ENCODE assay signal across 11 cellular contexts in genomic region chr11:73323464-73323863, GRCh38. TPM values are rescaled to one million over a fixed set of nuclear protein-coding genes. Genes with fewer than 3 reads are reported as not detected.
DNase-seq lines count a peak whose midpoint lies in the region; ATAC-seq and TF ChIP-seq lines count a peak whose summit lies in the region.
"Had no signal": no experiment of that assay in that cellular context is flagged by ENCODE, and none has a peak within 500 bp of the region (broad histone marks: within the 10 kb centered on the region; RNA-seq: fewer than 3 reads in every experiment).

No MANE protein-coding gene starts in this region.

- H2AFZ ChIP-seq in parathyroid adenoma, result no peak overlapping the region

- H3K27ac ChIP-seq in BLaER1, result peak overlapping the region; percentile 75
- peak overlapping the region; percentile 72 for H3K27ac ChIP-seq in angular gyrus (ENCODE audit: low read depth, low read length)
- peak overlapping the region; percentile 99 for H3K27ac ChIP-seq in left ventricle myocardium inferior (replicated peaks)
- H3K27ac ChIP-seq in parathyroid adenoma, result peak overlapping the region; percentile 57
- H3K27ac ChIP-seq: VCaP had no signal

- peak overlapping the region; percentile 90 for H3K4me2 ChIP-seq in BLaER1
- H3K4me2 ChIP-seq in parathyroid adenoma (ENCODE audit: low read length), result no peak overlapping the region

- TF ChIP-seq CTCF in left ventricle myocardium inferior (IDR thresholded peaks at IDR 0.05; ENCODE audit: borderline replicate concordance) (no peak), parathyroid adenoma (IDR thresholded peaks at IDR 0.05) (no peak)

- ATAC-seq in HG03460 (IDR thresholded peaks at IDR 0.05; ENCODE audit: unreplicated experiment), result no peak

- peaks cover 13% of the 10 kb centered on the region for H3K79me2 ChIP-seq in parathyroid adenoma

- intact Hi-C loops in left ventricle myocardium inferior (cut with micrococcal nuclease), result no loop called here

- DNase-seq in left ventricle myocardium inferior (peak; percentile 85), H4 (ENCODE audit: low spot score) (no peak), T-helper 1 cell (no peak)
- DNase-seq in stimulated activated CD4-positive, alpha-beta T cell treated with anti-CD3 and anti-CD28 coated beads, Interleukin-1b, Interleukin-23, amount 100 ng/mL, for 48 hours, result no peak
- DNase-seq: DND-41, NCI-H1092 had no signal

- H3K4me1 ChIP-seq in BLaER1 (peaks cover 97% of the 10 kb centered on the region), left ventricle myocardium inferior (peaks cover 100% of the 10 kb centered on the region), parathyroid adenoma (peaks cover 12% of the 10 kb centered on the region)

- H3K36me3 ChIP-seq in BLaER1, result no peaks in the 10 kb centered on the region
- H3K36me3 ChIP-seq in left ventricle myocardium inferior, result peaks cover 9% of the 10 kb centered on the region
- H3K36me3 ChIP-seq in parathyroid adenoma (ENCODE audit: control insufficient read depth, insufficient read depth, low read length), result no peaks in the 10 kb centered on the region

- H3K4me3 ChIP-seq in BLaER1, result no peak overlapping the region
- peak overlapping the region; percentile 38 for H3K4me3 ChIP-seq in left ventricle myocardium inferior
- no peak overlapping the region for H3K4me3 ChIP-seq in parathyroid adenoma (ENCODE audit: low read depth, low read length)

- no peaks in the 10 kb centered on the region for H3K27me3 ChIP-seq in BLaER1
- no peaks in the 10 kb centered on the region for H3K27me3 ChIP-seq in left ventricle myocardium inferior (ENCODE audit: low read depth)
- no peaks in the 10 kb centered on the region for H3K27me3 ChIP-seq in parathyroid adenoma (ENCODE audit: control insufficient read depth, insufficient read depth, low read length)

- peak overlapping the region; percentile 36 for H3K9ac ChIP-seq in BLaER1
- no peak overlapping the region for H3K9ac ChIP-seq in parathyroid adenoma

- no peaks in the 10 kb centered on the region for H3K9me3 ChIP-seq in BLaER1
- no peaks in the 10 kb centered on the region for H3K9me3 ChIP-seq in left ventricle myocardium inferior (replicated peaks)
- H3K9me3 ChIP-seq in parathyroid adenoma (ENCODE audit: control insufficient read depth, low read length), result no peaks in the 10 kb centered on the region

- H4K20me1 ChIP-seq in BLaER1, result no peaks in the 10 kb centered on the region

RNA-seq across cellular contexts. Expression of gene ARHGEF17, which starts 15.4 kb away (rescaled TPM):
- total RNA-seq in left ventricle myocardium inferior, result 53.1 TPM
- total RNA-seq in H4 (2014; rRNA removed; shearing (Covaris generic)), result 3.3 and 3.9 TPM in 2 replicates

RNA-seq across cellular contexts. Expression of gene P2RY6, which starts 51.3 kb away (rescaled TPM):
- total RNA-seq in left ventricle myocardium inferior, result 2.2 TPM
- 2.5 and 2.7 TPM in 2 replicates for total RNA-seq in H4 (2014; rRNA removed; shearing (Covaris generic))

RNA-seq across cellular contexts. Expression of gene RELT, which starts 52.7 kb away (rescaled TPM):
- 1.6 TPM for total RNA-seq in left ventricle myocardium inferior
- 2.1 and 2.2 TPM in 2 replicates for total RNA-seq in H4 (2014; rRNA removed; shearing (Covaris generic))

Comparison
In these comparisons a context has a peak if more than half of its experiments do, and no peak if none do; other contexts are left out.
1. RNA of gene ARHGEF17, which starts 15.4 kb away (total RNA-seq): 53.1 TPM in left ventricle myocardium inferior (single experiment); 3.3 to 3.9 TPM in H4; every median in the first group is over 10 times any median in the second.
2. Peak in every context shown above with its lines, with median percentiles within 50 percentile points of each other: H3K27ac ChIP-seq.